20 cellular contexts compared by ENCODE assay signal in the genomic region with DNA sequence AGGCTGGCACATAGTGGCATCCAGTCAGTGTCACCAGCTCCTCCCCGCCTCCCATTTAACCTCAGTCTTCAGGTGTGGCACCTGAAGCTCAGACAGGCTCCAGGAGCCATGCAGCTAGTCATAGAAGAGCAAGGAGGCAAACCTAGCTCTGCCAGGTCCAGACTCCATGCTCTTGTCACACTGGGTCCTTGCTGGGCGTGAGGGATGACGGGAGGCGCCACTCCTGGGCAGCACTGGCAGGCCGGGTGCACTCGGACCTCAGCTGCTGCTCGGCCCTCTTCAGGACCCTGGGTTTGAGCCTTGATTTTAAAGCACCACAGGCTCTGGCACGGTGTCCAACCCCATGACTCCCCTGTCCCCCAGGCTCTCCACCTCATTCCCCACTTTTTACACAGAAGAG. TPM values are rescaled to one million over a fixed set of nuclear protein-coding genes. Genes with fewer than 3 reads are reported as not detected.
DNase-seq lines count a peak whose midpoint lies in the region; ATAC-seq and TF ChIP-seq lines count a peak whose summit lies in the region.
"Had no signal": no experiment of that assay in that cellular context is flagged by ENCODE, and none has a peak within 500 bp of the region (broad histone marks: within the 10 kb centered on the region; RNA-seq: fewer than 3 reads in every experiment).

No MANE protein-coding gene starts in this region.

- H3K9me3 ChIP-seq in heart left ventricle (peaks cover 0 to 4% (median 0%) of the 10 kb centered on the region in 12 donors), esophagus (ENCODE audit: control insufficient read depth in 2 of 2, insufficient read depth in 1 of 2, low read depth in 1 of 2, low read length in 1 of 2) (no peaks in the 10 kb centered on the region), upper lobe of right lung (no peaks in the 10 kb centered on the region), GM23248 (ENCODE audit: low read depth) (no peaks in the 10 kb centered on the region)
- H3K9me3 ChIP-seq: left lung, tibial nerve had no signal

- H3K36me3 Mint-ChIP-seq in nephron progenitor cell (ENCODE audit: low read depth): no peaks in the 10 kb centered on the region

- peaks cover 5 to 95% (median 60%) of the 10 kb centered on the region in 12 donors for H3K4me1 ChIP-seq in heart left ventricle
- H3K4me1 ChIP-seq in esophagus (ENCODE audit: control insufficient read depth in 2 of 2, insufficient read depth in 2 of 2, low read length in 1 of 2): peaks cover 15 to 25% of the 10 kb centered on the region in 2 donors
- peaks cover 9% of the 10 kb centered on the region for H3K4me1 ChIP-seq in upper lobe of right lung
- peaks cover 9% of the 10 kb centered on the region for H3K4me1 ChIP-seq in GM23248 (ENCODE audit: insufficient read depth)
- H3K4me1 ChIP-seq: parathyroid adenoma had no signal

- H3K9me3 Mint-ChIP-seq in nephron progenitor cell: peaks cover 3% of the 10 kb centered on the region

- H3K79me2 ChIP-seq in GM23248 (ENCODE audit: insufficient read depth): peaks cover 34% of the 10 kb centered on the region

- no peaks in the 10 kb centered on the region for H3K27me3 ChIP-seq in heart left ventricle
- H3K27me3 ChIP-seq in esophagus (ENCODE audit: control insufficient read depth in 1 of 2, insufficient read depth in 2 of 2, low read length in 2 of 2): no peaks in the 10 kb centered on the region
- no peaks in the 10 kb centered on the region for H3K27me3 ChIP-seq in upper lobe of right lung
- no peaks in the 10 kb centered on the region for H3K27me3 ChIP-seq in GM23248 (replicated peaks; ENCODE audit: insufficient read depth)
- H3K27me3 ChIP-seq: left lung, tibial nerve had no signal

- H3K9me2 ChIP-seq in GM23248 (ENCODE audit: insufficient read depth): no peaks in the 10 kb centered on the region

- no peak overlapping the region for H3K9ac ChIP-seq in GM23248
- H3K9ac ChIP-seq: parathyroid adenoma had no signal

- H3K27ac ChIP-seq in heart left ventricle (peak overlapping the region; percentile 31 to 77 (median 70)), esophagus (ENCODE audit: low read depth in 2 of 2, low read length in 1 of 2) (peak overlapping the region; percentile 12 to 70), upper lobe of right lung (peak overlapping the region; percentile 1), GM23248 (no peak overlapping the region)
- H3K27ac ChIP-seq: C4-2B, left lung, parathyroid adenoma had no signal

- no peak for TF ChIP-seq POLR2A in heart left ventricle (IDR thresholded peaks at IDR 0.05)

- H3K4me3 ChIP-seq in heart left ventricle: no peak overlapping the region
- H3K4me3 ChIP-seq in esophagus (ENCODE audit: low read depth in 1 of 2, low read length in 2 of 2): no peak overlapping the region
- no peak overlapping the region for H3K4me3 ChIP-seq in upper lobe of right lung
- H3K4me3 ChIP-seq in GM23248: no peak overlapping the region
- H3K4me3 ChIP-seq: left lung, skin epidermis, tibial nerve had no signal

- H3K4me3 Mint-ChIP-seq in nephron progenitor cell: no peak overlapping the region

- H3F3A ChIP-seq in GM23248 (ENCODE audit: insufficient read depth): no peaks in the 10 kb centered on the region

- TF ChIP-seq CTCF in heart left ventricle (IDR thresholded peaks at IDR 0.05): no peak
- TF ChIP-seq CTCF in nephron progenitor cell (IDR thresholded peaks at IDR 0.05): no peak
- no peak for TF ChIP-seq CTCF in upper lobe of right lung (IDR thresholded peaks at IDR 0.05)

- H3K4me2 ChIP-seq in GM23248 (ENCODE audit: unreplicated experiment): no peak overlapping the region

- no peaks in the 10 kb centered on the region for H4K20me1 ChIP-seq in GM23248 (ENCODE audit: insufficient read depth)

- DNase-seq in heart left ventricle (no peak), cardiac septum (ENCODE audit: low spot score) (no peak), nephron progenitor cell (no peak), upper lobe of right lung (no peak), GM23248 (no peak), DMS114 treated with DMSO at 0.1 percent for 48 hours (lab: John Stamatoyannopoulos, UW; ENCODE audit: unreplicated experiment) (no peak), ureter (ENCODE audit: low spot score) (no peak)
- DNase-seq: activated CD4-positive, CD25-positive, alpha-beta regulatory T cell treated with anti-CD3 and anti-CD28 coated beads, Interleukin-2, amount 50 U/mL, for 72 hours; cerebellar nuclear complex; Karpas-422; NCI-H1105; NCI-H526 treated with DMSO at 0.1 percent for 48 hours; stimulated activated CD8-positive, alpha-beta memory T cell treated with anti-CD3 and anti-CD28 coated beads, Interleukin-4, amount 100 ng/mL, for 48 hours; T-helper 9 cell had no signal

- no peaks in the 10 kb centered on the region for H3K27me3 Mint-ChIP-seq in nephron progenitor cell (ENCODE audit: low read depth, poor library complexity)

- ATAC-seq in heart left ventricle (no peak), upper lobe of right lung (no peak)
- ATAC-seq: left lung had no signal

- H3K36me3 ChIP-seq in heart left ventricle (no peaks in the 10 kb centered on the region), esophagus (ENCODE audit: control insufficient read depth in 2 of 2, insufficient read depth in 2 of 2, low read length in 1 of 2) (no peaks in the 10 kb centered on the region), upper lobe of right lung (no peaks in the 10 kb centered on the region), GM23248 (ENCODE audit: low read depth) (no peaks in the 10 kb centered on the region)
- H3K36me3 ChIP-seq: left lung, tibial nerve had no signal

- in situ Hi-C loops in GM23248 (cut with MboI): no loop called here

- 72 to 91% (median 80%) methylated on average over 8 of the region's 8 CpGs for WGBS in heart left ventricle, 4 donors
- 71 to 75% methylated on average over 8 of the region's 8 CpGs for WGBS in esophagus, 2 donors
- WGBS in GM23248 (ENCODE audit: low coverage in 1 of 2, low lambda C conversion rate in 2 of 2, missing lambda C conversion rate in 2 of 2), 2 experiments: 87 to 94% methylated on average over 8 of the region's 8 CpGs

- H2AFZ ChIP-seq in GM23248: no peak overlapping the region
- H2AFZ ChIP-seq: parathyroid adenoma had no signal

- intact Hi-C loops in heart left ventricle (cut with DNase I) (loop anchor here in 2 of 10 donors (5.0 to 10.0 kb wide), 2 partner anchors 47 to 49 kb away; no protein-coding TSS in a partner anchor), cardiac septum (cut with DNase I) (loop anchor here (5.0 kb wide), 1 partner anchor 49 kb away; no protein-coding TSS in a partner anchor), upper lobe of right lung (cut with DNase I) (no loop called here)

- H3K4me1 Mint-ChIP-seq in nephron progenitor cell: peaks cover 13% of the 10 kb centered on the region

- peak overlapping the region; percentile 42 for H3K27ac Mint-ChIP-seq in nephron progenitor cell

RNA-seq across cellular contexts. Expression of a gene that starts 24.1 kb away (rescaled TPM):
- total RNA-seq in heart left ventricle: 100 to 1,000 TPM in 3 of 9 donors, 10 to 100 TPM in 6; 71.7 to 152 (median 91.0) TPM
- polyA plus RNA-seq in heart left ventricle: 100 to 1,000 TPM in 1 of 2 donors, 10 to 100 TPM in 1; 44.5 to 158 TPM
- 77.1 TPM for total RNA-seq in cardiac septum
- 10 to 100 TPM; 15.8 to 22.4 TPM for polyA plus RNA-seq in esophagus
- total RNA-seq in upper lobe of right lung: 96.9 TPM
- 33.3 and 35.0 TPM in 2 replicates for total RNA-seq in GM23248 (2014; rRNA removed; shearing (Covaris generic))
- polyA plus RNA-seq in GM23248 (2016; fragmentation: Nextera tagmentation; extraction: Ambion mirVana): 18.7 and 19.4 TPM in 2 replicates
- 70.4 TPM for total RNA-seq in ureter
